Comparison of ENCODE assay signal across 8 cellular contexts in genomic region chr10:124093774-124094418, GRCh38. TPM values are rescaled to one million over a fixed set of nuclear protein-coding genes. Genes with fewer than 3 reads are reported as not detected.
DNase-seq lines count a peak whose midpoint lies in the region; ATAC-seq, FAIRE-seq and TF ChIP-seq lines count a peak whose summit lies in the region.
"Not testable (repeated sequence)": the region's sequence is repeated elsewhere in the genome, so short reads cannot be mapped to it uniquely, and the experiment has no call there.

No MANE protein-coding gene starts in this region.

- H3K9ac ChIP-seq in OCI-LY1 (ENCODE audit: low read length) = peak overlapping the region; percentile 74
- H3K9ac ChIP-seq in H1 (replicated peaks in 1 of 4; ENCODE audit: extremely low read depth in 1 of 4, low read depth in 3 of 4, low read length in 3 of 4) = not testable (repeated sequence)
- H3K9ac ChIP-seq in mucosa of stomach (ENCODE audit: low read length) = peak overlapping the region; percentile 67
- peak overlapping the region; percentile 89 for H3K9ac ChIP-seq in skeletal muscle satellite cell (ENCODE audit: low read depth, low read length)

- H3K14ac ChIP-seq in H1 (ENCODE audit: insufficient read length) = not testable (repeated sequence)

- POLR2A ChIA-PET in A549 (lab: Yijun Ruan, JAX) (interaction anchor here (0.6 to 3.7 kb wide), 5 partner anchors 58 to 295 kb away, joined by 3 to 30 read pairs (median 9); no protein-coding TSS in a partner anchor), H1 (lab: Charles Lee; ENCODE audit: partially characterized antibody) (interaction anchor here (0.6 to 2.0 kb wide), 3 partner anchors 8 to 117 kb away, joined by 3 to 5 read pairs (median 5); no protein-coding TSS in a partner anchor)

- not testable (repeated sequence) for H3K23ac ChIP-seq in H1 (ENCODE audit: insufficient read length)

- H3K4ac ChIP-seq in H1 (replicated peaks; ENCODE audit: insufficient read length, low read depth, low read length) = not testable (repeated sequence)

- not testable (repeated sequence) for H3K36me3 ChIP-seq in OCI-LY1 (ENCODE audit: insufficient read depth, low read length); H1 (ENCODE audit: control insufficient read depth in 2 of 4, insufficient read depth in 4 of 4, low read length in 3 of 4); mucosa of stomach (ENCODE audit: control insufficient read depth, insufficient read depth, low read length); skeletal muscle satellite cell (ENCODE audit: insufficient read depth, low read length)

- not testable (repeated sequence) for H3K27me3 ChIP-seq in OCI-LY1 (ENCODE audit: insufficient read depth, low read length)
- peaks cover 4 to 46% (median 29%) of the 10 kb centered on the region in 4 experiments for H3K27me3 ChIP-seq in H1 (replicated peaks in 1 of 4; ENCODE audit: control insufficient read depth in 3 of 4, extremely low read depth in 1 of 4, insufficient read depth in 3 of 4, low read length in 3 of 4)
- peaks cover 34% of the 10 kb centered on the region for H3K27me3 ChIP-seq in mucosa of stomach (ENCODE audit: control insufficient read depth, insufficient read depth, low read length)
- H3K27me3 ChIP-seq in skeletal muscle satellite cell (ENCODE audit: control insufficient read depth, insufficient read depth, low read length) = peaks cover 60% of the 10 kb centered on the region

- CTCF ChIA-PET in A549 (lab: Yijun Ruan, JAX) (interaction anchor here (0.6 to 4.4 kb wide), 6 partner anchors 12 to 942 kb away, joined by 3 to 45 read pairs (median 4); no protein-coding TSS in a partner anchor), H1 (lab: Charles Lee; ENCODE audit: partially characterized antibody) (interaction anchor here (0.6 to 1.5 kb wide), 3 partner anchors 8 to 125 kb away, joined by 3 to 4 read pairs (median 3); no protein-coding TSS in a partner anchor)

- not testable (repeated sequence) for H3K79me1 ChIP-seq in H1 (ENCODE audit: low read depth, low read length)

- H4K8ac ChIP-seq in H1 (ENCODE audit: extremely low read depth, insufficient read depth, low read length) = peak overlapping the region; percentile 28; the same call in 1 of the 2 replicates

- TF ChIP-seq POLR2A in A549 (IDR thresholded peaks at IDR 0.05; ENCODE audit: low read length); H1 (IDR thresholded peaks at IDR 0.05; ENCODE audit: control extremely low read depth in 1 of 2, low read depth in 2 of 2, low read length in 2 of 2): not testable (repeated sequence)

- H4K20me1 ChIP-seq in OCI-LY1 (ENCODE audit: insufficient read depth, low read length) = not testable (repeated sequence)
- peaks cover 3 to 10% of the 10 kb centered on the region in 2 experiments for H4K20me1 ChIP-seq in H1 (replicated peaks in 1 of 2; ENCODE audit: control insufficient read depth in 1 of 2, insufficient read depth in 2 of 2, low read length in 2 of 2)

- not testable (repeated sequence) for H2BK20ac ChIP-seq in H1 (ENCODE audit: low read length)

- H3K4me1 Mint-ChIP-seq in activated naive CD8-positive, alpha-beta T cell treated with anti-CD3 and anti-CD28 coated beads for 36 hours = not testable (repeated sequence)

- H3K9me3 Mint-ChIP-seq in activated naive CD8-positive, alpha-beta T cell treated with anti-CD3 and anti-CD28 coated beads for 36 hours = not testable (repeated sequence)

- H2BK5ac ChIP-seq in H1 (ENCODE audit: low read depth, low read length) = not testable (repeated sequence)

- not testable (repeated sequence) for TF ChIP-seq EP300 in A549 (IDR thresholded peaks at IDR 0.05); H1 (IDR thresholded peaks at IDR 0.05; ENCODE audit: borderline replicate concordance in 1 of 2, low read depth in 2 of 2, low read length in 2 of 2)

- H3K27me3 Mint-ChIP-seq in activated naive CD8-positive, alpha-beta T cell treated with anti-CD3 and anti-CD28 coated beads for 36 hours = peaks cover 63% of the 10 kb centered on the region

- not testable (repeated sequence) for H3K27ac Mint-ChIP-seq in activated naive CD8-positive, alpha-beta T cell treated with anti-CD3 and anti-CD28 coated beads for 36 hours

- H3K4me2 ChIP-seq in A549 = peak overlapping the region; percentile 91
- peak overlapping the region; percentile 75 for H3K4me2 ChIP-seq in OCI-LY1 (ENCODE audit: low read length)
- H3K4me2 ChIP-seq in H1 (ENCODE audit: insufficient read depth in 1 of 2, low read depth in 2 of 2, low read length in 2 of 2) = peak overlapping the region; percentile 65 to 94
- peak overlapping the region; percentile 95 for H3K4me2 ChIP-seq in skeletal muscle satellite cell (ENCODE audit: low read length)

- peak overlapping the region; percentile 12; the same call in 1 of the 2 replicates for H2BK15ac ChIP-seq in H1 (ENCODE audit: low read length)

- H2AFZ ChIP-seq in OCI-LY1 (ENCODE audit: low read length); H1 (ENCODE audit: low read length): not testable (repeated sequence)

- peak in 1 of 2 experiments; percentile 22; a peak in 1 of 5 replicates for TF ChIP-seq RAD21 in A549 (conservative IDR thresholded peaks at IDR 0.05 in 1 of 2, IDR thresholded peaks at IDR 0.05 in 1 of 2)
- peak in 1 of 2 experiments; percentile 7; a peak in 1 of 4 replicates for TF ChIP-seq RAD21 in H1 (IDR thresholded peaks at IDR 0.05 in 1 of 2, conservative IDR thresholded peaks at IDR 0.05 in 1 of 2; ENCODE audit: low read depth in 2 of 2, low read length in 2 of 2)

- H3K56ac ChIP-seq in H1 (replicated peaks; ENCODE audit: insufficient read length, low read depth, low read length) = not testable (repeated sequence)

- not testable (repeated sequence) for TF ChIP-seq CTCF in A549 (IDR thresholded peaks at IDR 0.05); GM12865 (IDR thresholded peaks at IDR 0.05; ENCODE audit: insufficient read depth, low read depth, low read length, missing control alignments); OCI-LY1 (IDR thresholded peaks at IDR 0.05; ENCODE audit: low read length); H1 (IDR thresholded peaks at IDR 0.05; ENCODE audit: control extremely low read depth in 1 of 3, insufficient read depth in 1 of 3, low read depth in 1 of 3, low read length in 3 of 3)

- H3K27ac ChIP-seq in A549 = peak overlapping the region; percentile 73 to 92
- H3K27ac ChIP-seq in OCI-LY1 (ENCODE audit: low read depth, low read length, poor library complexity, severe bottlenecking) = peak overlapping the region; percentile 40
- not testable (repeated sequence) for H3K27ac ChIP-seq in H1 (ENCODE audit: low read depth, low read length)

- peaks cover 17% of the 10 kb centered on the region; the same call in 1 of the 2 replicates for H3K23me2 ChIP-seq in H1 (ENCODE audit: low read depth, low read length)

- DNase-seq in A549 (ENCODE audit: low read depth in 1 of 2, low spot score in 1 of 2) = peak in 1 of 2 experiments; percentile 57
- DNase-seq in GM12865 (ENCODE audit: low read depth); activated naive CD8-positive, alpha-beta T cell treated with anti-CD3 and anti-CD28 coated beads for 36 hours: not testable (repeated sequence)
- DNase-seq in H1 (ENCODE audit: low read depth in 1 of 2, low spot score in 2 of 2) = peak in 1 of 2 experiments; percentile 63
- DNase-seq in hypothalamus (lab: John Stamatoyannopoulos, UW) = peak in 39 of 51 donors; percentile 17 to 72 (median 48)

- H2AK5ac ChIP-seq in H1 (ENCODE audit: low read depth, low read length) = not testable (repeated sequence)

- not testable (repeated sequence) for H2BK120ac ChIP-seq in H1 (replicated peaks; ENCODE audit: low read depth, low read length)

- not testable (repeated sequence) for H3K18ac ChIP-seq in H1 (ENCODE audit: extremely low read depth, low read length)

- not testable (repeated sequence) for H3F3A ChIP-seq in OCI-LY1 (ENCODE audit: insufficient read depth, low read length)

- not testable (repeated sequence) for FAIRE-seq in A549 (lab: Jason Lieb, UNC); H1 (lab: Jason Lieb, UNC)

- peak in 1 of 2 experiments; percentile 20; a peak in 3 of 6 replicates for ATAC-seq in A549

- not testable (repeated sequence) for H2BK12ac ChIP-seq in H1 (ENCODE audit: low read depth, low read length)

- H3K4me1 ChIP-seq in A549; H1 (replicated peaks in 1 of 4; ENCODE audit: control insufficient read depth in 3 of 4, insufficient read depth in 4 of 4, low read length in 3 of 4); skeletal muscle satellite cell (ENCODE audit: control insufficient read depth, insufficient read depth, low read length): not testable (repeated sequence)
- H3K4me1 ChIP-seq in OCI-LY1 (ENCODE audit: insufficient read depth, low read length, severe bottlenecking) (peaks cover 49% of the 10 kb centered on the region), mucosa of stomach (ENCODE audit: control insufficient read depth, insufficient read depth, low read length) (peaks cover 45% of the 10 kb centered on the region)

- not testable (repeated sequence) for H3K9me2 ChIP-seq in OCI-LY1 (ENCODE audit: low read depth, low read length)

- not testable (repeated sequence) for H4K91ac ChIP-seq in H1 (replicated peaks; ENCODE audit: insufficient read length, low read length)

- H3K4me3 ChIP-seq in A549 (peak overlapping the region; percentile 69), GM12865 (ENCODE audit: low read depth, low read length) (peak overlapping the region; percentile 6), OCI-LY1 (ENCODE audit: low read depth, low read length, poor library complexity, severe bottlenecking) (peak overlapping the region; percentile 67), H1 (ENCODE audit: extremely low read depth in 1 of 4, insufficient read depth in 2 of 4, low read depth in 3 of 4, low read length in 4 of 4) (peak overlapping the region; percentile 62 to 74 (median 63)), mucosa of stomach (ENCODE audit: low read length) (peak overlapping the region; percentile 47), skeletal muscle satellite cell (ENCODE audit: low read length) (peak overlapping the region; percentile 88)

- H3K4me3 Mint-ChIP-seq in activated naive CD8-positive, alpha-beta T cell treated with anti-CD3 and anti-CD28 coated beads for 36 hours = peak overlapping the region; percentile 7

- not testable (repeated sequence) for H3K79me2 ChIP-seq in OCI-LY1 (ENCODE audit: insufficient read depth, low read length)
- H3K79me2 ChIP-seq in H1 (ENCODE audit: control insufficient read depth in 1 of 2, insufficient read depth in 2 of 2, low read length in 2 of 2) = peaks cover 0 to 13% of the 10 kb centered on the region in 2 experiments; a peak in 1 of 4 replicates

- not testable (repeated sequence) for H3K9me3 ChIP-seq in A549; OCI-LY1 (ENCODE audit: low read length); H1 (ENCODE audit: insufficient read depth in 2 of 2, low read depth in 1 of 2, low read length in 1 of 2); mucosa of stomach (ENCODE audit: control insufficient read depth, low read length); skeletal muscle satellite cell (replicated peaks; ENCODE audit: low read length)

- WGBS in A549 (ENCODE audit: missing lambda C conversion rate) = 2% methylated on average over 24 of the region's 39 CpGs
- WGBS in H1 (ENCODE audit: extremely low coverage in 1 of 2, insufficient coverage in 1 of 2, insufficient read length in 1 of 2, insufficient replicate concordance in 2 of 2, low coverage in 1 of 2, low lambda C conversion rate in 2 of 2, missing lambda C conversion rate in 1 of 2), 2 experiments = 14% methylated on average over 39 of the region's 39 CpGs; no CpG with 5 or more reads in 1 of the 2 experiments

- not testable (repeated sequence) for H3K36me3 Mint-ChIP-seq in activated naive CD8-positive, alpha-beta T cell treated with anti-CD3 and anti-CD28 coated beads for 36 hours

- H4K5ac ChIP-seq in H1 (ENCODE audit: insufficient read length, low read depth, low read length) = not testable (repeated sequence)

RNA-seq across cellular contexts. Expression of gene CHST15, which starts 0.5 kb away (rescaled TPM):
- polyA plus RNA-seq in A549 (2011; rRNA removed) (10.3 and 10.4 TPM in 2 replicates), A549 (2017; fragmentation: RNase III; extraction: RNeasy Plus Mini Kit Qiagen cat#74134 plus additional on column Dnase treatment) (5.1 to 5.8 TPM (median 5.6 TPM) in 3 replicates), H1 (2011; rRNA removed) (7.4 and 8.8 TPM in 2 replicates)
- 2.5 and 3.2 TPM in 2 replicates for polyA plus RNA-seq in A549 (2012; cell fraction: cytosol; rRNA removed)
- 3.5 and 4.5 TPM in 2 replicates for polyA plus RNA-seq in A549 (2012; cell fraction: nucleus; rRNA removed)
- polyA minus RNA-seq in A549 (2011; rRNA and poly(A)+ RNA removed) = 12.5 and 12.6 TPM in 2 replicates
- total RNA-seq in activated naive CD8-positive, alpha-beta T cell treated with anti-CD3 and anti-CD28 coated beads for 36 hours = under 1 TPM; 0.12 to 0.25 TPM
- 9.1 and 9.4 TPM in 2 replicates for total RNA-seq in H1 (2021; fragmentation: NEBNext Ultra II Directional; extraction: Animal tissue kit (Norgen Biotek cat#: 25700))
- 6.8 TPM for polyA plus RNA-seq in H1 (2011; cell fraction: cytosol; rRNA removed)
- 9.3 TPM for polyA plus RNA-seq in H1 (2011; cell fraction: nucleus; rRNA removed)
- 5.7 to 7.3 TPM (median 6.0 TPM) in 4 replicates for polyA plus RNA-seq in H1 (2012, experiment 1 of 2)
- polyA plus RNA-seq in H1 (2012, experiment 2 of 2) = 2.3 TPM
- polyA plus RNA-seq in H1 (2013, experiment 1 of 2) = 4.7 TPM
- 5.0 TPM for polyA plus RNA-seq in H1 (2013, experiment 2 of 2)
- polyA minus RNA-seq in H1 (2011; rRNA and poly(A)+ RNA removed) = 17.4 and 19.5 TPM in 2 replicates
- 7.5 TPM for polyA minus RNA-seq in H1 (2011; cell fraction: cytosol; rRNA and poly(A)+ RNA removed)
- 15.1 TPM for polyA minus RNA-seq in H1 (2011; cell fraction: nucleus; rRNA and poly(A)+ RNA removed)
- 1.3 and 3.1 TPM in 2 replicates for total RNA-seq in skeletal muscle satellite cell (2012; rRNA removed)

Comparison
In these comparisons a context has a peak if more than half of its experiments do, and no peak if none do; other contexts are left out.
1. H3K4me3 ChIP-seq: peak in every context shown above with its lines; median percentile 88 in skeletal muscle satellite cell; 69 in A549; 67 in OCI-LY1; 63 in H1; 47 in mucosa of stomach; 6 in GM12865.